ENCODE assay signal across 8 cellular contexts in the genomic region with DNA sequence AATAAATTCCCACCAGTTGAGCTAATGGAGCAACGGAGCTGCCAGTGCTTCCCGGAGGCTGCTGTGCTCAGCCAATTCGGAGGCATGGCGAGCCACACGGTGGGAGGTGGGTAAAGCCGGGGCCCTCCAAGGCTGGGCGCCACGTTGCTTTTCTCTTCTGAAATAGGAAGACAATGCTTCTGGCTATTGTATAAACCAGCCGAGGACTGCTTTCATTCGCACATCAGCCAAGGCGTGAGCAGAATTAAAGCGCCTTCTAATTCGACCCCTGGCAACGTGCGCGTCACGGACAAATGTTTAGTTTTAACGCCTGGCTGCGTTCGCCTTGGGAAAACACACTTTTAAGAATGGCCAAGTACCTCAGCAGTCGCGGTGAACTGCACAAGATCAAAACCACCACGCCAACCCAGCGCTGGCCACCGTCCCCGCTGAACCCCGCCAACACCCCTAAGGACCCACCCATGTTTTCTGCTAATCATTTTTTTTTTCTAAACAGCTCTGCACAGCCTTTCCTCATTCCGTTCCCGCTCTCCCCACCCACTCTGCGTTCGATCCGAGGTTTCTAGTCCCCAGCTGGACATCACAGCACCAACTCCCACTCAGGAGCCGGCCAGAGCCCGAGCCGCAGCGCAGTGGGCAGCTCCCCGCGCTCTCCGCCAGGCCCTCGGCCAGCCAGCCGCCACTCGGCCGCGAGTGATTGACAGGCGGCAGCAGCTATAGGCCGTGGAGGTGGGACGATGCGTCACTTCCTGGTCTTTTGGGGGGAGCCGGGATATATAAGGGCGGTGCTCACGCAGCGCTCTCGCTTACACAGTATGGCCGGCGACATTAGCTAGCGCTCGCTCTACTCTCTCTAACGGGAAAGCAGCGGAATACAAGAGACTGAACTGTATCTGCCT. TPM values are rescaled to one million over a fixed set of nuclear protein-coding genes. Genes with fewer than 3 reads are reported as not detected.
DNase-seq lines count a peak whose midpoint lies in the region; ATAC-seq and TF ChIP-seq lines count a peak whose summit lies in the region.

A gene (plus strand): TSS at position 805 of the 899 bp plus-strand sequence. CDS start 321 bp downstream, outside the sequence.

- intact Hi-C loops in T-helper 1 cell treated with Interleukin-12 subunit alpha and Interleukin-12 subunit beta and Interleukin-4 antibody, amounts not matched to agents 30 ng/mL and 1 ng/mL, for 36 hours (cut with micrococcal nuclease), result loop anchor here (1.0 to 10.0 kb wide), 15 partner anchors 8 to 1491 kb away; a partner anchor contains a TSS
- intact Hi-C loops in heart right ventricle (cut with DNase I), result loop anchor here in 9 of 10 donors (1.0 to 10.0 kb wide), 11 partner anchors 52 to 339 kb away; a partner anchor contains a TSS
- intact Hi-C loops in posterior vena cava (cut with DNase I), result loop anchor here (2.0 to 10.0 kb wide), 2 partner anchors 59 kb away; a partner anchor contains a TSS
- intact Hi-C loops in upper lobe of right lung (cut with DNase I), result no loop called here

- no peaks in the 10 kb centered on the region for H3K27me3 ChIP-seq in heart right ventricle
- H3K27me3 ChIP-seq in upper lobe of right lung, result no peaks in the 10 kb centered on the region

- ATAC-seq in HG02870 (IDR thresholded peaks at IDR 0.05; ENCODE audit: unreplicated experiment) (peak; percentile 66), heart right ventricle (peak; percentile 89 to 97 (median 94)), upper lobe of right lung (peak; percentile 90)

- H3K27ac ChIP-seq in heart right ventricle (peak within 1 kb of the TSS; percentile 84 to 97 (median 95)), upper lobe of right lung (peak within 1 kb of the TSS; percentile 94)

- H3K9me3 ChIP-seq in heart right ventricle (no peaks in the 10 kb centered on the region), upper lobe of right lung (no peaks in the 10 kb centered on the region)

- H3K36me3 ChIP-seq in heart right ventricle (no peaks in the 10 kb centered on the region), upper lobe of right lung (no peaks in the 10 kb centered on the region)

- H3K4me1 ChIP-seq in heart right ventricle (peaks cover 0 to 42% (median 30%) of the 10 kb centered on the region in 9 donors), upper lobe of right lung (peaks cover 20% of the 10 kb centered on the region)

- in situ Hi-C loops in GM13976 (cut with MboI; ENCODE audit: low sequenced_read_pairs, unreplicated experiment), result loop anchor here (10.0 kb wide), 1 partner anchor 189 kb away; no protein-coding TSS in a partner anchor

- H3K4me3 ChIP-seq in heart right ventricle, result peak within 1 kb of the TSS; percentile 68 to 96 (median 91)
- H3K4me3 ChIP-seq in upper lobe of right lung, result peak within 1 kb of the TSS; percentile 79

- DNase-seq in GM13976 (ENCODE audit: low spot score) (peak; percentile 98), NCI-H146 treated with DMSO at 0.1 percent for 48 hours (lab: John Stamatoyannopoulos, UW; ENCODE audit: unreplicated experiment) (peak; percentile 93), amniotic epithelial cell (ENCODE audit: low read depth) (peak; percentile 96), heart right ventricle (peak; percentile 97 to 99), posterior vena cava (ENCODE audit: low spot score) (peak; percentile 99), upper lobe of right lung (peak; percentile 98)

- 0% methylated on average over 59 of the region's 59 CpGs for WGBS in heart right ventricle, 2 donors

- TF ChIP-seq CTCF in GM13976 (IDR thresholded peaks at IDR 0.05; ENCODE audit: borderline replicate concordance, control extremely low read depth, extremely low read depth, insufficient read depth, missing control alignments) (no peak), heart right ventricle (IDR thresholded peaks at IDR 0.05) (no peak), upper lobe of right lung (IDR thresholded peaks at IDR 0.05) (no peak)

RNA-seq across cellular contexts. Expression of the gene that starts here (rescaled TPM):
- 73.5 and 74.1 TPM in 2 replicates for total RNA-seq in T-helper 1 cell treated with Interleukin-12 subunit alpha and Interleukin-12 subunit beta and Interleukin-4 antibody, amounts not matched to agents 30 ng/mL and 1 ng/mL, for 36 hours
- total RNA-seq in heart right ventricle (100 to 1,000 TPM in 1 of 10 donors, 10 to 100 TPM in 9; 38.0 to 101 (median 55.3) TPM), posterior vena cava (10 to 100 TPM; 39.7 to 57.9 TPM), upper lobe of right lung (61.7 TPM)
- 10 to 100 TPM; 34.2 to 38.6 TPM for polyA plus RNA-seq in heart right ventricle

Comparison
In these comparisons a context has a peak if more than half of its experiments do, and no peak if none do; other contexts are left out.
1. Peak in every context shown above with its lines: DNase-seq, ATAC-seq, H3K4me3 ChIP-seq and H3K27ac ChIP-seq.